In genomic region chr1:18400347-18401102, GRCh38 we compare ENCODE assay signal across 1 cellular context.
TF ChIP-seq lines count a peak whose summit lies in the region.

No MANE protein-coding gene starts in this region.

TF ChIP-seq in WTC11, 78 proteins besides CTCF, POLR2A, EP300 and RAD21 (continued from another document):
- no peak for TF ChIP-seq ATF6 (CRISPR knock-in tag; IDR thresholded peaks at IDR 0.05)
- TF ChIP-seq NR1H2 (CRISPR knock-in tag; IDR thresholded peaks at IDR 0.05), result no peak
- no peak for TF ChIP-seq MXD4 (CRISPR knock-in tag; IDR thresholded peaks at IDR 0.05; ENCODE audit: borderline replicate concordance)
- TF ChIP-seq ZBTB43 (CRISPR knock-in tag; IDR thresholded peaks at IDR 0.05), result no peak
- TF ChIP-seq USF2 (CRISPR knock-in tag; IDR thresholded peaks at IDR 0.05), result no peak
- no peak for TF ChIP-seq ZNF396 (CRISPR knock-in tag; IDR thresholded peaks at IDR 0.05; ENCODE audit: borderline replicate concordance)
- no peak for TF ChIP-seq ZNF416 (CRISPR knock-in tag; IDR thresholded peaks at IDR 0.05)
- no peak for TF ChIP-seq SP1 (CRISPR knock-in tag; conservative IDR thresholded peaks at IDR 0.05)
- no peak for TF ChIP-seq TEAD4 (CRISPR knock-in tag; IDR thresholded peaks at IDR 0.05)
- no peak for TF ChIP-seq ZNF232 (CRISPR knock-in tag; IDR thresholded peaks at IDR 0.05)
- no peak for TF ChIP-seq E2F5 (CRISPR knock-in tag; IDR thresholded peaks at IDR 0.05)
- no peak for TF ChIP-seq ATF1 (CRISPR knock-in tag; IDR thresholded peaks at IDR 0.05)
- TF ChIP-seq KAT7 (CRISPR knock-in tag; IDR thresholded peaks at IDR 0.05; ENCODE audit: borderline replicate concordance), result no peak
- no peak for TF ChIP-seq CBFB (CRISPR knock-in tag; IDR thresholded peaks at IDR 0.05; ENCODE audit: low read depth)
- no peak for TF ChIP-seq ZNF219 (CRISPR knock-in tag; IDR thresholded peaks at IDR 0.05; ENCODE audit: borderline replicate concordance)
- TF ChIP-seq ZNF121 (CRISPR knock-in tag; IDR thresholded peaks at IDR 0.05), result no peak
- TF ChIP-seq FOXJ3 (CRISPR knock-in tag; IDR thresholded peaks at IDR 0.05; ENCODE audit: borderline replicate concordance), result no peak
- no peak for TF ChIP-seq RELA (CRISPR knock-in tag; IDR thresholded peaks at IDR 0.05; ENCODE audit: borderline replicate concordance)
